Comparison of ENCODE assay signal across 8 cellular contexts in the genomic region with DNA sequence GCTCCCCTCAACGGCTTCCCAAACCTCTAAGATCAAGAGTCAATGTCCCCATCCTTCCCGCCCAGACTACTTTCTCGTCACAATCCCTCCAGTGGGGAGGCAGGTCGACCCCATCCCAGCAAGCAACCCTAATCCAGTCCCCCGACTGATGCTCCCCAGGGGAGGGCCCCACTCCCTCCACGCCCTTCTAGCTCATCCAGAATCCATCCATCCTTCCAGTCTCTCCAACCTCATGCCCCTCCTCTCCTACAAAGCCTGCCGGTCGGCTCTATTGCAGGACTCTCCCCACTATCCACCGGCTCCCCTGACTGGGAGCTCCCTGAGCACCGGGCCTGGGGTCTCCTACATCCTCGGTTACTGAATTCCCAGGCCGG. TPM values are rescaled to one million over a fixed set of nuclear protein-coding genes. Genes with fewer than 3 reads are reported as not detected.
DNase-seq lines count a peak whose midpoint lies in the region; ATAC-seq and TF ChIP-seq lines count a peak whose summit lies in the region.

No MANE protein-coding gene starts in this region.

- H3K27me3 Mint-ChIP-seq in activated naive CD4-positive, alpha-beta T cell treated with anti-CD3 and anti-CD28 coated beads for 36 hours (ENCODE audit: low read depth) = peaks cover 41% of the 10 kb centered on the region

- H3K9me3 ChIP-seq in mesodermal cell (ENCODE audit: control insufficient read depth, low read length) = peaks cover 3% of the 10 kb centered on the region
- no peaks in the 10 kb centered on the region for H3K9me3 ChIP-seq in upper lobe of right lung

- DNase-seq in activated naive CD4-positive, alpha-beta T cell treated with anti-CD3 and anti-CD28 coated beads for 36 hours = no peak
- no peak for DNase-seq in activated naive CD4-positive, alpha-beta T cell (lab: John Stamatoyannopoulos, UW)
- DNase-seq in choroid plexus epithelial cell (ENCODE audit: low read depth) = no peak
- DNase-seq in upper lobe of right lung = no peak
- DNase-seq in kidney tubule cell (ENCODE audit: low spot score) = no peak

- H3K4me1 ChIP-seq in mesodermal cell (ENCODE audit: control insufficient read depth, insufficient read depth, low read length, poor library complexity, severe bottlenecking) (peaks cover 5% of the 10 kb centered on the region), upper lobe of right lung (peaks cover 10% of the 10 kb centered on the region)

- ATAC-seq in upper lobe of right lung (no peak), GM18909 (IDR thresholded peaks at IDR 0.05; ENCODE audit: poor library complexity, unreplicated experiment) (no peak), HG03196 (IDR thresholded peaks at IDR 0.05; ENCODE audit: unreplicated experiment) (no peak)

- H3K36me3 ChIP-seq in mesodermal cell (ENCODE audit: control insufficient read depth, insufficient read depth, low read length) = peaks cover 4% of the 10 kb centered on the region
- H3K36me3 ChIP-seq in upper lobe of right lung = no peaks in the 10 kb centered on the region

- H3K4me1 Mint-ChIP-seq in activated naive CD4-positive, alpha-beta T cell treated with anti-CD3 and anti-CD28 coated beads for 36 hours (ENCODE audit: low read depth) = peaks cover 4% of the 10 kb centered on the region

- intact Hi-C loops in activated naive CD4-positive, alpha-beta T cell treated with anti-CD3 and anti-CD28 coated beads for 36 hours (cut with micrococcal nuclease) = no loop called here
- intact Hi-C loops in upper lobe of right lung (cut with DNase I) = no loop called here

- CTCF ChIA-PET in activated naive CD4-positive, alpha-beta T cell treated with anti-CD3 and anti-CD28 coated beads for 36 hours (lab: Charles Lee) = no interaction called here

- WGBS in mesodermal cell (ENCODE audit: insufficient coverage in 2 of 2), 2 experiments = 26% methylated on average over 6 to 12 of the region's 12 CpGs

- H3K4me3 ChIP-seq in choroid plexus epithelial cell (ENCODE audit: low read depth, low read length) (peak overlapping the region; percentile 65), mesodermal cell (ENCODE audit: extremely low read depth, insufficient read depth, low read length, poor library complexity, severe bottlenecking) (peak overlapping the region; percentile 67), upper lobe of right lung (peak overlapping the region; percentile 74)

- H3K27ac ChIP-seq in mesodermal cell (ENCODE audit: low read depth, low read length, severe bottlenecking) (no peak overlapping the region), upper lobe of right lung (peak overlapping the region; percentile 83)

- peaks cover 3% of the 10 kb centered on the region for H3K9me3 Mint-ChIP-seq in activated naive CD4-positive, alpha-beta T cell treated with anti-CD3 and anti-CD28 coated beads for 36 hours

- no peak overlapping the region for H3K27ac Mint-ChIP-seq in activated naive CD4-positive, alpha-beta T cell treated with anti-CD3 and anti-CD28 coated beads for 36 hours

- H3K27me3 ChIP-seq in upper lobe of right lung = peaks cover 7% of the 10 kb centered on the region

- H3K36me3 Mint-ChIP-seq in activated naive CD4-positive, alpha-beta T cell treated with anti-CD3 and anti-CD28 coated beads for 36 hours (ENCODE audit: low read depth) = no peaks in the 10 kb centered on the region

- TF ChIP-seq CTCF in choroid plexus epithelial cell (conservative IDR thresholded peaks at IDR 0.05; ENCODE audit: low read depth, low read length) (no peak), upper lobe of right lung (IDR thresholded peaks at IDR 0.05) (no peak)

- H3K4me3 Mint-ChIP-seq in activated naive CD4-positive, alpha-beta T cell treated with anti-CD3 and anti-CD28 coated beads for 36 hours = peak overlapping the region; percentile 11

RNA-seq across cellular contexts. Expression of a gene that starts 1.3 kb away (rescaled TPM):
- total RNA-seq in activated naive CD4-positive, alpha-beta T cell treated with anti-CD3 and anti-CD28 coated beads for 36 hours = under 1 TPM; 0.07 to 0.10 TPM
- polyA plus RNA-seq in mesodermal cell (2013, experiment 1 of 2) = 46.3 TPM
- 33.8 TPM for polyA plus RNA-seq in mesodermal cell (2013, experiment 2 of 2)
- 9.1 TPM for total RNA-seq in upper lobe of right lung
